17 cellular contexts compared by ENCODE assay signal in genomic region chr7:30989824-30990140, GRCh38. TPM values are rescaled to one million over a fixed set of nuclear protein-coding genes. Genes with fewer than 3 reads are reported as not detected.
A peak's percentile ranks its signal among the peaks of the same experiment; 100 is the strongest.
DNase-seq lines count a peak whose midpoint lies in the region; ATAC-seq and TF ChIP-seq lines count a peak whose summit lies in the region.
"Had no signal": no experiment of that assay in that cellular context is flagged by ENCODE, and none has a peak within 500 bp of the region (broad histone marks: within the 10 kb centered on the region; RNA-seq: fewer than 3 reads in every experiment).

No MANE protein-coding gene starts in this region.

- peak; percentile 37 for DNase-seq in SK-N-SH
- DNase-seq in WTC11 (ENCODE audit: low spot score): no peak
- DNase-seq in glutamatergic neuron: no peak
- no peak for DNase-seq in NAMALWA (ENCODE audit: low spot score)
- DNase-seq in kidney tubule cell (ENCODE audit: low spot score): no peak
- DNase-seq in retina: no peak
- DNase-seq: ACHN; Calu3; CD4-positive, CD25-positive, alpha-beta regulatory T cell; DMS153; DMS79 treated with DMSO at 0.1 percent for 48 hours; EL; GM23248; H9 had no signal

- H4K20me1 ChIP-seq in SK-N-SH (ENCODE audit: insufficient read depth): no peaks in the 10 kb centered on the region
- H4K20me1 ChIP-seq: BLaER1 treated with 17β-estradiol and CSF1 and Interleukin-3, amounts not matched to agents 10 nM and 100 nM had no signal

- H3K27me3 ChIP-seq in SK-N-SH (ENCODE audit: insufficient read depth): no peaks in the 10 kb centered on the region
- H3K27me3 ChIP-seq: BLaER1 treated with 17β-estradiol and CSF1 and Interleukin-3, amounts not matched to agents 10 nM and 100 nM had no signal

- no peak; the same call in 2 of the 3 replicates for ATAC-seq in SK-N-SH treated with all-trans-retinoic acid at 6 μM for 48 hours
- ATAC-seq in WTC11: no peak

- H3K79me2 ChIP-seq in SK-N-SH (ENCODE audit: insufficient read depth): no peaks in the 10 kb centered on the region

- no peak for TF ChIP-seq CTCF in SK-N-SH (IDR thresholded peaks at IDR 0.05)
- TF ChIP-seq CTCF in WTC11 (IDR thresholded peaks at IDR 0.05): no peak
- TF ChIP-seq CTCF in glutamatergic neuron (IDR thresholded peaks at IDR 0.05; ENCODE audit: partially characterized antibody, unreplicated experiment): no peak

- 51% methylated on average over 4 of the region's 4 CpGs for WGBS in SK-N-SH (ENCODE audit: low lambda C conversion rate)

- POLR2A ChIA-PET in SK-N-SH (lab: Yijun Ruan, JAX): interaction anchor here (0.9 kb wide), 1 partner anchor 30 kb away, joined by 3 read pairs; no protein-coding TSS in a partner anchor
- POLR2A ChIA-PET in WTC11 (lab: Charles Lee): no interaction called here

- H3F3A ChIP-seq in SK-N-SH (replicated peaks; ENCODE audit: insufficient read depth): no peaks in the 10 kb centered on the region

- H3K4me2 ChIP-seq in SK-N-SH: no peak overlapping the region
- H3K4me2 ChIP-seq: BLaER1 treated with 17β-estradiol and CSF1 and Interleukin-3, amounts not matched to agents 10 nM and 100 nM had no signal

- H3K27ac ChIP-seq in SK-N-SH (ENCODE audit: low read depth in 2 of 2, low read length in 1 of 2): no peak overlapping the region
- H3K27ac ChIP-seq: BLaER1 treated with 17β-estradiol and CSF1 and Interleukin-3, amounts not matched to agents 10 nM and 100 nM; GM23248 had no signal

- no peaks in the 10 kb centered on the region for H3K9me2 ChIP-seq in SK-N-SH

- peaks cover 9% of the 10 kb centered on the region for H3K9me3 Mint-ChIP-seq in WTC11
- H3K9me3 Mint-ChIP-seq in glutamatergic neuron (ENCODE audit: unreplicated experiment): peaks cover 12% of the 10 kb centered on the region

- no peak overlapping the region for H3K4me3 Mint-ChIP-seq in WTC11
- H3K4me3 Mint-ChIP-seq in glutamatergic neuron (ENCODE audit: unreplicated experiment): peak overlapping the region; percentile 5

- peaks cover 15% of the 10 kb centered on the region for H3K36me3 Mint-ChIP-seq in WTC11
- peaks cover 5% of the 10 kb centered on the region for H3K36me3 Mint-ChIP-seq in glutamatergic neuron (ENCODE audit: unreplicated experiment)
- H3K36me3 Mint-ChIP-seq: CD4-positive, CD25-positive, alpha-beta regulatory T cell had no signal

- no peaks in the 10 kb centered on the region for H3K36me3 ChIP-seq in SK-N-SH (replicated peaks in 1 of 2; ENCODE audit: control insufficient read depth in 1 of 2, insufficient read depth in 2 of 2, low read length in 1 of 2)
- H3K36me3 ChIP-seq: BLaER1 treated with 17β-estradiol and CSF1 and Interleukin-3, amounts not matched to agents 10 nM and 100 nM had no signal

- H2AFZ ChIP-seq in SK-N-SH (ENCODE audit: low read depth): no peak overlapping the region
- H2AFZ ChIP-seq: GM23248 had no signal

- H3K27ac Mint-ChIP-seq in WTC11: peak overlapping the region; percentile 29; the same call in 1 of the 2 replicates
- peak overlapping the region; percentile 31 for H3K27ac Mint-ChIP-seq in glutamatergic neuron (ENCODE audit: unreplicated experiment)
- H3K27ac Mint-ChIP-seq: CD4-positive, CD25-positive, alpha-beta regulatory T cell had no signal

- H3K4me1 ChIP-seq in SK-N-SH (ENCODE audit: control insufficient read depth in 1 of 2, insufficient read depth in 2 of 2, low read depth in 1 of 2, low read length in 1 of 2): peaks cover 0 to 7% of the 10 kb centered on the region in 2 experiments; a peak in 1 of 4 replicates

- no peak overlapping the region for H3K9ac ChIP-seq in SK-N-SH
- H3K9ac ChIP-seq: BLaER1 treated with 17β-estradiol and CSF1 and Interleukin-3, amounts not matched to agents 10 nM and 100 nM; GM23248 had no signal

- H3K27me3 Mint-ChIP-seq in WTC11 (ENCODE audit: low read depth) (peaks cover 7% of the 10 kb centered on the region), glutamatergic neuron (ENCODE audit: unreplicated experiment) (peaks cover 36% of the 10 kb centered on the region)

- TF ChIP-seq EP300 in SK-N-SH (IDR thresholded peaks at IDR 0.05; ENCODE audit: borderline replicate concordance in 1 of 2, low read depth in 1 of 2, low read length in 1 of 2): no peak

- no peaks in the 10 kb centered on the region for H3K9me3 ChIP-seq in SK-N-SH

- peaks cover 59% of the 10 kb centered on the region for H3K4me1 Mint-ChIP-seq in WTC11
- H3K4me1 Mint-ChIP-seq in glutamatergic neuron (ENCODE audit: low read depth, unreplicated experiment): peaks cover 36% of the 10 kb centered on the region

- no peak for TF ChIP-seq RAD21 in SK-N-SH (IDR thresholded peaks at IDR 0.05; ENCODE audit: low read length)

- no peak overlapping the region for H3K4me3 ChIP-seq in SK-N-SH (ENCODE audit: low read depth in 2 of 2, low read length in 1 of 2)
- H3K4me3 ChIP-seq: BLaER1 treated with 17β-estradiol and CSF1 and Interleukin-3, amounts not matched to agents 10 nM and 100 nM; GM23248 had no signal

- CTCF ChIA-PET in SK-N-SH (lab: Yijun Ruan, JAX): interaction anchor here (1.1 to 31.8 kb wide), 7 partner anchors 19 to 145 kb away, joined by 3 to 1191 read pairs (median 18); partner anchors contain the start of gene ADCYAP1R1
- CTCF ChIA-PET in WTC11 (lab: Charles Lee): interaction anchor here (2.5 to 12.5 kb wide), 4 partner anchors 51 to 134 kb away, joined by 14 to 882 read pairs (median 155); partner anchors contain the start of gene ADCYAP1R1

TF ChIP-seq in SK-N-SH, 30 proteins besides CTCF, POLR2A, EP300 and RAD21 (continues in another document):
- TF ChIP-seq SIN3A (IDR thresholded peaks at IDR 0.05; ENCODE audit: borderline replicate concordance, low read depth, low read length) (no peak), NFIC (IDR thresholded peaks at IDR 0.05; ENCODE audit: borderline replicate concordance) (no peak)

TF ChIP-seq in SK-N-SH treated with all-trans-retinoic acid at 6 μM for 48 hours, 23 proteins besides CTCF, POLR2A, EP300 and RAD21 (continues in another document):
- TF ChIP-seq SNAI2 (CRISPR knock-in tag; IDR thresholded peaks at IDR 0.05): no peak
- TF ChIP-seq ISL1 (CRISPR knock-in tag; IDR thresholded peaks at IDR 0.05): no peak
- no peak for TF ChIP-seq BACH2 (CRISPR knock-in tag; IDR thresholded peaks at IDR 0.05; ENCODE audit: borderline replicate concordance)
- TF ChIP-seq PPARA (CRISPR knock-in tag; IDR thresholded peaks at IDR 0.05; ENCODE audit: borderline replicate concordance): no peak
- TF ChIP-seq, protein P1, sequence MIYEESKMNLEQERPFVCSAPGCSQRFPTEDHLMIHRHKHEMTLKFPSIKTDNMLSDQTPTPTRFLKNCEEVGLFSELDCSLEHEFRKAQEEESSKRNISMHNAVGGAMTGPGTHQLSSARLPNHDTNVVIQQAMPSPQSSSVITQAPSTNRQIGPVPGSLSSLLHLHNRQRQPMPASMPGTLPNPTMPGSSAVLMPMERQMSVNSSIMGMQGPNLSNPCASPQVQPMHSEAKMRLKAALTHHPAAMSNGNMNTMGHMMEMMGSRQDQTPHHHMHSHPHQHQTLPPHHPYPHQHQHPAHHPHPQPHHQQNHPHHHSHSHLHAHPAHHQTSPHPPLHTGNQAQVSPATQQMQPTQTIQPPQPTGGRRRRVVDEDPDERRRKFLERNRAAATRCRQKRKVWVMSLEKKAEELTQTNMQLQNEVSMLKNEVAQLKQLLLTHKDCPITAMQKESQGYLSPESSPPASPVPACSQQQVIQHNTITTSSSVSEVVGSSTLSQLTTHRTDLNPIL (CRISPR knock-in tag; IDR thresholded peaks at IDR 0.05; ENCODE audit: low read depth): no peak

TF ChIP-seq in WTC11, 78 proteins besides CTCF, POLR2A, EP300 and RAD21 (continues in another document):
- TF ChIP-seq NFYB (CRISPR knock-in tag; conservative IDR thresholded peaks at IDR 0.05; ENCODE audit: low read depth) (no peak), ZNF138 (CRISPR knock-in tag; conservative IDR thresholded peaks at IDR 0.05) (no peak), NR2C2 (CRISPR knock-in tag; IDR thresholded peaks at IDR 0.05) (no peak), ZNF396 (CRISPR knock-in tag; IDR thresholded peaks at IDR 0.05; ENCODE audit: borderline replicate concordance) (no peak), ATF3 (CRISPR knock-in tag; conservative IDR thresholded peaks at IDR 0.05) (no peak)
- TF ChIP-seq, protein P2, sequence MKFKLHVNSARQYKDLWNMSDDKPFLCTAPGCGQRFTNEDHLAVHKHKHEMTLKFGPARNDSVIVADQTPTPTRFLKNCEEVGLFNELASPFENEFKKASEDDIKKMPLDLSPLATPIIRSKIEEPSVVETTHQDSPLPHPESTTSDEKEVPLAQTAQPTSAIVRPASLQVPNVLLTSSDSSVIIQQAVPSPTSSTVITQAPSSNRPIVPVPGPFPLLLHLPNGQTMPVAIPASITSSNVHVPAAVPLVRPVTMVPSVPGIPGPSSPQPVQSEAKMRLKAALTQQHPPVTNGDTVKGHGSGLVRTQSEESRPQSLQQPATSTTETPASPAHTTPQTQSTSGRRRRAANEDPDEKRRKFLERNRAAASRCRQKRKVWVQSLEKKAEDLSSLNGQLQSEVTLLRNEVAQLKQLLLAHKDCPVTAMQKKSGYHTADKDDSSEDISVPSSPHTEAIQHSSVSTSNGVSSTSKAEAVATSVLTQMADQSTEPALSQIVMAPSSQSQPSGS (CRISPR knock-in tag; IDR thresholded peaks at IDR 0.05; ENCODE audit: borderline replicate concordance, low read depth): no peak

RNA-seq across cellular contexts. Expression of gene GHRHR, which starts 26.0 kb away (rescaled TPM):
- polyA plus RNA-seq in SK-N-SH (2012; rRNA removed): not detected in 2 replicates
- not detected in 2 replicates for polyA plus RNA-seq in SK-N-SH (2012; cell fraction: cytosol; rRNA removed)
- not detected in 2 replicates for polyA plus RNA-seq in SK-N-SH (2012; cell fraction: nucleus; rRNA removed)
- total RNA-seq in WTC11 (2021) (4.0 to 6.6 TPM (median 5.0 TPM) in 3 replicates), glutamatergic neuron (ENCODE audit: unreplicated experiment) (not detected)
- total RNA-seq: A172; Calu3; CD4-positive, CD25-positive, alpha-beta regulatory T cell; GM23248 had no signal
- polyA plus RNA-seq: CD4-positive, CD25-positive, alpha-beta regulatory T cell; GM23248 had no signal
